Comparison of ENCODE assay signal across 9 cellular contexts in genomic region chr9:126491256-126491879, GRCh38.
DNase-seq lines count a peak whose midpoint lies in the region; ATAC-seq and TF ChIP-seq lines count a peak whose summit lies in the region.
"Had no signal": no experiment of that assay in that cellular context is flagged by ENCODE, and none has a peak within 500 bp of the region (broad histone marks: within the 10 kb centered on the region; RNA-seq: fewer than 3 reads in every experiment).

No MANE protein-coding gene starts in this region.

- peak; percentile 90 for TF ChIP-seq CTCF in fibroblast of villous mesenchyme (IDR thresholded peaks at IDR 0.05; ENCODE audit: insufficient read depth, low read depth, low read length)
- TF ChIP-seq CTCF in omental fat pad (IDR thresholded peaks at IDR 0.05) = peak in 2 of 3 donors; percentile 70 to 85

- H2AFZ ChIP-seq in GM23248 = no peak overlapping the region

- no peaks in the 10 kb centered on the region for H3K9me3 ChIP-seq in BLaER1 treated with 17β-estradiol and CSF1 and Interleukin-3, amounts not matched to agents 10 nM and 100 nM (replicated peaks in 1 of 11)
- H3K9me3 ChIP-seq in GM23248 (ENCODE audit: low read depth) = no peaks in the 10 kb centered on the region

- no peak for ATAC-seq in omental fat pad (ENCODE audit: low FRiP score)
- no peak for ATAC-seq in HG03442 (IDR thresholded peaks at IDR 0.05; ENCODE audit: unreplicated experiment)
- ATAC-seq in HG03378 (IDR thresholded peaks at IDR 0.05; ENCODE audit: unreplicated experiment) = no peak

- no peaks in the 10 kb centered on the region for H3K79me2 ChIP-seq in GM23248 (ENCODE audit: insufficient read depth)

- no peak overlapping the region for H3K27ac ChIP-seq in BLaER1 treated with 17β-estradiol and CSF1 and Interleukin-3, amounts not matched to agents 10 nM and 100 nM
- no peak overlapping the region for H3K27ac ChIP-seq in GM23248
- H3K27ac ChIP-seq: skin epidermis had no signal

- in situ Hi-C loops in GM23248 (cut with MboI) = loop anchor here (10.0 kb wide), 1 partner anchor 187 kb away; no protein-coding TSS in a partner anchor

- H3K4me2 ChIP-seq in BLaER1 treated with 17β-estradiol and CSF1 and Interleukin-3, amounts not matched to agents 10 nM and 100 nM = peak overlapping the region in 9 of 11 experiments; percentile 59 to 91 (median 75); a peak in 15 of 22 replicates
- H3K4me2 ChIP-seq in GM23248 (ENCODE audit: unreplicated experiment) = no peak overlapping the region

- no peaks in the 10 kb centered on the region for H4K20me1 ChIP-seq in BLaER1 treated with 17β-estradiol and CSF1 and Interleukin-3, amounts not matched to agents 10 nM and 100 nM
- H4K20me1 ChIP-seq in GM23248 (ENCODE audit: insufficient read depth) = no peaks in the 10 kb centered on the region

- H3K9me2 ChIP-seq in GM23248 (ENCODE audit: insufficient read depth) = no peaks in the 10 kb centered on the region

- WGBS in GM23248 (ENCODE audit: low coverage in 1 of 2, low lambda C conversion rate in 2 of 2, missing lambda C conversion rate in 2 of 2), 2 experiments = 28 to 30% methylated on average over 11 of the region's 11 CpGs

- no peaks in the 10 kb centered on the region for H3F3A ChIP-seq in GM23248 (ENCODE audit: insufficient read depth)

- H3K4me3 ChIP-seq in BLaER1 treated with 17β-estradiol and CSF1 and Interleukin-3, amounts not matched to agents 10 nM and 100 nM = no peak overlapping the region
- H3K4me3 ChIP-seq in GM23248 (no peak overlapping the region), fibroblast of villous mesenchyme (ENCODE audit: low read depth, low read length) (no peak overlapping the region)
- H3K4me3 ChIP-seq: skin epidermis had no signal

- H3K4me1 ChIP-seq in BLaER1 treated with 17β-estradiol and CSF1 and Interleukin-3, amounts not matched to agents 10 nM and 100 nM = peaks cover 23 to 45% (median 33%) of the 10 kb centered on the region in 10 experiments
- H3K4me1 ChIP-seq in GM23248 (ENCODE audit: insufficient read depth) = no peaks in the 10 kb centered on the region

- DNase-seq in GM23248 (peak; percentile 81), NCI-H510A treated with DMSO at 0.1 percent for 48 hours (lab: John Stamatoyannopoulos, UW) (peak; percentile 85), activated T-helper 1 cell treated with Interleukin-2 at 50 U/mL for 16 hours (ENCODE audit: low read depth) (peak; percentile 24), fibroblast of villous mesenchyme (ENCODE audit: low read depth) (peak; percentile 71), omental fat pad (ENCODE audit: low spot score) (no peak)

- peaks cover 0 to 17% (median 3%) of the 10 kb centered on the region in 11 experiments; a peak in 8 of 22 replicates for H3K27me3 ChIP-seq in BLaER1 treated with 17β-estradiol and CSF1 and Interleukin-3, amounts not matched to agents 10 nM and 100 nM
- H3K27me3 ChIP-seq in GM23248 (replicated peaks; ENCODE audit: insufficient read depth) = no peaks in the 10 kb centered on the region

- H3K9ac ChIP-seq in BLaER1 treated with 17β-estradiol and CSF1 and Interleukin-3, amounts not matched to agents 10 nM and 100 nM = no peak overlapping the region
- H3K9ac ChIP-seq in GM23248 = no peak overlapping the region

- no peaks in the 10 kb centered on the region for H3K36me3 ChIP-seq in BLaER1 treated with 17β-estradiol and CSF1 and Interleukin-3, amounts not matched to agents 10 nM and 100 nM
- no peaks in the 10 kb centered on the region for H3K36me3 ChIP-seq in GM23248 (ENCODE audit: low read depth)
